Comparison of ENCODE assay signal across 35 cellular contexts in genomic region chr1:164806531-164806930, GRCh38.
"Had no signal": no experiment of that assay in that cellular context is flagged by ENCODE, and none has a peak within 500 bp of the region (broad histone marks: within the 10 kb centered on the region; RNA-seq: fewer than 3 reads in every experiment).

No MANE protein-coding gene starts in this region.

- H3K9me3 ChIP-seq: adrenal gland had no signal

- FAIRE-seq: bronchial epithelial cell, frontal cortex had no signal

- H3K27me3 ChIP-seq: adrenal gland, brain microvascular endothelial cell, dorsolateral prefrontal cortex had no signal

- H3K36me3 Mint-ChIP-seq: activated CD4-positive, alpha-beta memory T cell treated with anti-CD3 and anti-CD28 coated beads for 36 hours; activated CD8-positive, alpha-beta memory T cell treated with anti-CD3 and anti-CD28 coated beads, Interleukin-2, amount 10 ng/mL, durations not matched to agents 7 days and 5 days; activated naive CD4-positive, alpha-beta T cell treated with anti-CD3 and anti-CD28 coated beads, Interleukin-2, amount 50 U/mL, for 24 hours; activated naive CD8-positive, alpha-beta T cell treated with anti-CD3 and anti-CD28 coated beads for 36 hours had no signal

- H3K27me3 Mint-ChIP-seq: activated B cell treated with CpG ODN at 0.5 μM for 24 hours; activated CD4-positive, alpha-beta memory T cell treated with anti-CD3 and anti-CD28 coated beads for 36 hours; activated CD4-positive, alpha-beta T cell treated with anti-CD3 and anti-CD28 coated beads for 36 hours; activated CD4-positive, alpha-beta T cell treated with anti-CD3 and anti-CD28 coated beads, Interleukin-2, amount 10 ng/mL, durations not matched to agents 24 days and 14 days; activated CD8-positive, alpha-beta memory T cell treated with anti-CD3 and anti-CD28 coated beads, Interleukin-2, amount 10 ng/mL, durations not matched to agents 7 days and 5 days; activated naive CD4-positive, alpha-beta T cell treated with anti-CD3 and anti-CD28 coated beads, Interleukin-2, amount 50 U/mL, for 24 hours; activated naive CD8-positive, alpha-beta T cell treated with anti-CD3 and anti-CD28 coated beads, Interleukin-2, amount 50 U/mL, for 24 hours; central memory CD8-positive, alpha-beta T cell; dendritic cell treated with granulocyte-macrophage colony-stimulating factor and Interleukin-4, amounts not matched to agents 40 ng/mL and 50 ng/mL, for 4 days; T-helper 17 cell had no signal

- H3K4me3 ChIP-seq: adrenal gland, coronary artery, dorsolateral prefrontal cortex had no signal

- H3K9me3 Mint-ChIP-seq: activated B cell treated with CpG ODN at 0.5 μM for 24 hours; activated CD4-positive, alpha-beta memory T cell treated with anti-CD3 and anti-CD28 coated beads for 36 hours; activated CD4-positive, alpha-beta T cell treated with anti-CD3 and anti-CD28 coated beads, Interleukin-2, amount 10 ng/mL, durations not matched to agents 24 days and 14 days; activated naive CD4-positive, alpha-beta T cell treated with anti-CD3 and anti-CD28 coated beads, Interleukin-2, amount 50 U/mL, for 24 hours; activated naive CD8-positive, alpha-beta T cell treated with anti-CD3 and anti-CD28 coated beads for 36 hours; activated naive CD8-positive, alpha-beta T cell treated with anti-CD3 and anti-CD28 coated beads, Interleukin-2, amount 50 U/mL, for 24 hours; activated T-helper 1 cell treated with anti-CD3 and anti-CD28 coated beads, Interleukin-12 subunit alpha, Interleukin-12 subunit beta, Interleukin-2, Interleukin-4 antibody, amounts not matched to agents 30 ng/mL and 10 ng/mL and 1 ng/mL, durations not matched to agents 14 hours and 24 hours and 36 hours; activated T-helper 2 cell treated with anti-CD3 and anti-CD28 coated beads, Interferon-gamma antibody, Interleukin-2, Interleukin-4, amounts not matched to agents 10 μg/mL and 5 μg/mL and 100 μg/mL, durations not matched to agents 14 hours and 24 hours and 36 hours; dendritic cell treated with granulocyte-macrophage colony-stimulating factor and Interleukin-4, amounts not matched to agents 40 ng/mL and 50 ng/mL, for 4 days; endodermal cell; T-helper 2 cell treated with Interferon-gamma antibody and Interleukin-4, amounts not matched to agents 5 μg/mL and 100 μg/mL, for 36 hours had no signal

- H3K27ac ChIP-seq: brain microvascular endothelial cell, coronary artery, WERI-Rb-1 had no signal

- ATAC-seq: activated CD4-positive, alpha-beta T cell treated with anti-CD3 and anti-CD28 coated beads for 36 hours; activated CD8-positive, alpha-beta memory T cell treated with anti-CD3 and anti-CD28 coated beads, Interleukin-2, amount 10 ng/mL, durations not matched to agents 7 days and 5 days; activated CD8-positive, alpha-beta T cell treated with anti-CD3 and anti-CD28 coated beads, Interleukin-2, amount 10 ng/mL, durations not matched to agents 7 days and 5 days; activated naive CD8-positive, alpha-beta T cell treated with anti-CD3 and anti-CD28 coated beads, Interleukin-2, amount 50 U/mL, for 24 hours; esophagus mucosa; T-helper 17 cell had no signal

- H3K27ac Mint-ChIP-seq: activated B cell treated with CpG ODN at 0.5 μM for 24 hours; activated CD4-positive, alpha-beta memory T cell treated with anti-CD3 and anti-CD28 coated beads for 36 hours; activated CD4-positive, alpha-beta T cell treated with anti-CD3 and anti-CD28 coated beads for 36 hours; activated CD4-positive, alpha-beta T cell treated with anti-CD3 and anti-CD28 coated beads, Interleukin-2, amount 10 ng/mL, durations not matched to agents 24 days and 14 days; activated CD8-positive, alpha-beta memory T cell treated with anti-CD3 and anti-CD28 coated beads, Interleukin-2, amount 10 ng/mL, durations not matched to agents 7 days and 5 days; activated CD8-positive, alpha-beta T cell treated with anti-CD3 and anti-CD28 coated beads, Interleukin-2, amount 10 ng/mL, durations not matched to agents 7 days and 5 days; activated naive CD4-positive, alpha-beta T cell treated with anti-CD3 and anti-CD28 coated beads for 36 hours; activated naive CD4-positive, alpha-beta T cell treated with anti-CD3 and anti-CD28 coated beads, Interleukin-2, amount 50 U/mL, for 24 hours; activated naive CD8-positive, alpha-beta T cell treated with anti-CD3 and anti-CD28 coated beads for 36 hours; activated naive CD8-positive, alpha-beta T cell treated with anti-CD3 and anti-CD28 coated beads, Interleukin-2, amount 50 U/mL, for 24 hours; activated T-helper 1 cell treated with anti-CD3 and anti-CD28 coated beads, Interleukin-12 subunit alpha, Interleukin-12 subunit beta, Interleukin-2, Interleukin-4 antibody, amounts not matched to agents 30 ng/mL and 10 ng/mL and 1 ng/mL, durations not matched to agents 14 hours and 24 hours and 36 hours; activated T-helper 2 cell treated with anti-CD3 and anti-CD28 coated beads, Interferon-gamma antibody, Interleukin-2, Interleukin-4, amounts not matched to agents 10 μg/mL and 5 μg/mL and 100 μg/mL, durations not matched to agents 14 hours and 24 hours and 36 hours; dendritic cell treated with granulocyte-macrophage colony-stimulating factor and Interleukin-4, amounts not matched to agents 40 ng/mL and 50 ng/mL, for 4 days; endodermal cell; T-helper 17 cell; T-helper 2 cell treated with Interferon-gamma antibody and Interleukin-4, amounts not matched to agents 5 μg/mL and 100 μg/mL, for 36 hours had no signal

- H3K4me3 Mint-ChIP-seq: activated B cell treated with CpG ODN at 0.5 μM for 24 hours; activated CD4-positive, alpha-beta memory T cell treated with anti-CD3 and anti-CD28 coated beads for 36 hours; activated CD4-positive, alpha-beta T cell treated with anti-CD3 and anti-CD28 coated beads for 36 hours; activated CD4-positive, alpha-beta T cell treated with anti-CD3 and anti-CD28 coated beads, Interleukin-2, amount 10 ng/mL, durations not matched to agents 24 days and 14 days; activated CD8-positive, alpha-beta memory T cell treated with anti-CD3 and anti-CD28 coated beads, Interleukin-2, amount 10 ng/mL, durations not matched to agents 7 days and 5 days; activated CD8-positive, alpha-beta T cell treated with anti-CD3 and anti-CD28 coated beads, Interleukin-2, amount 10 ng/mL, durations not matched to agents 7 days and 5 days; activated naive CD4-positive, alpha-beta T cell treated with anti-CD3 and anti-CD28 coated beads for 36 hours; activated naive CD4-positive, alpha-beta T cell treated with anti-CD3 and anti-CD28 coated beads, Interleukin-2, amount 50 U/mL, for 24 hours; activated naive CD8-positive, alpha-beta T cell treated with anti-CD3 and anti-CD28 coated beads for 36 hours; activated naive CD8-positive, alpha-beta T cell treated with anti-CD3 and anti-CD28 coated beads, Interleukin-2, amount 50 U/mL, for 24 hours; activated T-helper 1 cell treated with anti-CD3 and anti-CD28 coated beads, Interleukin-12 subunit alpha, Interleukin-12 subunit beta, Interleukin-2, Interleukin-4 antibody, amounts not matched to agents 30 ng/mL and 10 ng/mL and 1 ng/mL, durations not matched to agents 14 hours and 24 hours and 36 hours; central memory CD8-positive, alpha-beta T cell; dendritic cell treated with granulocyte-macrophage colony-stimulating factor and Interleukin-4, amounts not matched to agents 40 ng/mL and 50 ng/mL, for 4 days; endodermal cell; T-helper 17 cell; T-helper 2 cell treated with Interferon-gamma antibody and Interleukin-4, amounts not matched to agents 5 μg/mL and 100 μg/mL, for 36 hours had no signal

- DNase-seq: activated B cell treated with CpG ODN at 0.5 μM for 24 hours; activated CD4-positive, alpha-beta memory T cell treated with anti-CD3 and anti-CD28 coated beads for 36 hours; activated CD4-positive, alpha-beta T cell treated with anti-CD3 and anti-CD28 coated beads for 36 hours; activated CD4-positive, alpha-beta T cell treated with anti-CD3 and anti-CD28 coated beads, Interleukin-2, amount 10 ng/mL, durations not matched to agents 24 days and 14 days; activated CD4-positive, CD25-positive, alpha-beta regulatory T cell treated with anti-CD3 and anti-CD28 coated beads, Interleukin-2, amount 50 U/mL, for 72 hours; activated CD8-positive, alpha-beta memory T cell treated with anti-CD3 and anti-CD28 coated beads, Interleukin-2, amount 10 ng/mL, durations not matched to agents 7 days and 5 days; activated CD8-positive, alpha-beta memory T cell treated with anti-CD3 and anti-CD28 coated beads, Interleukin-2, amount 50 U/mL, for 4 hours; activated CD8-positive, alpha-beta T cell treated with anti-CD3 and anti-CD28 coated beads, Interleukin-2, amount 10 ng/mL, durations not matched to agents 7 days and 5 days; activated effector memory CD4-positive, alpha-beta T cell treated with anti-CD3 and anti-CD28 coated beads, Interleukin-2, amount 50 U/mL, for 16 hours; activated naive CD4-positive, alpha-beta T cell treated with anti-CD3 and anti-CD28 coated beads for 36 hours; activated naive CD8-positive, alpha-beta T cell treated with anti-CD3 and anti-CD28 coated beads for 36 hours; activated naive CD8-positive, alpha-beta T cell treated with anti-CD3 and anti-CD28 coated beads, Interleukin-2, amount 50 U/mL, for 24 hours; activated T-cell treated with anti-CD3 and anti-CD28 coated beads, Interleukin-2, amount 50 U/mL, for 1 hour; activated T-cell treated with anti-CD3 and anti-CD28 coated beads, Interleukin-2, amount 50 U/mL, for 48 hours; adrenal gland; aorta; brain microvascular endothelial cell; dorsolateral prefrontal cortex; effector memory CD4-positive, alpha-beta T cell; endodermal cell; foreskin fibroblast; T-helper 1 cell; T-helper 17 cell; T1000; WERI-Rb-1 had no signal

- H3K4me1 Mint-ChIP-seq: activated B cell treated with CpG ODN at 0.5 μM for 24 hours; activated CD4-positive, alpha-beta T cell treated with anti-CD3 and anti-CD28 coated beads for 36 hours; activated CD4-positive, alpha-beta T cell treated with anti-CD3 and anti-CD28 coated beads, Interleukin-2, amount 10 ng/mL, durations not matched to agents 24 days and 14 days; activated CD8-positive, alpha-beta memory T cell treated with anti-CD3 and anti-CD28 coated beads, Interleukin-2, amount 10 ng/mL, durations not matched to agents 7 days and 5 days; activated naive CD4-positive, alpha-beta T cell treated with anti-CD3 and anti-CD28 coated beads, Interleukin-2, amount 50 U/mL, for 24 hours; activated naive CD8-positive, alpha-beta T cell treated with anti-CD3 and anti-CD28 coated beads for 36 hours; activated naive CD8-positive, alpha-beta T cell treated with anti-CD3 and anti-CD28 coated beads, Interleukin-2, amount 50 U/mL, for 24 hours; central memory CD8-positive, alpha-beta T cell; T-helper 17 cell had no signal
